In the genomic region with DNA sequence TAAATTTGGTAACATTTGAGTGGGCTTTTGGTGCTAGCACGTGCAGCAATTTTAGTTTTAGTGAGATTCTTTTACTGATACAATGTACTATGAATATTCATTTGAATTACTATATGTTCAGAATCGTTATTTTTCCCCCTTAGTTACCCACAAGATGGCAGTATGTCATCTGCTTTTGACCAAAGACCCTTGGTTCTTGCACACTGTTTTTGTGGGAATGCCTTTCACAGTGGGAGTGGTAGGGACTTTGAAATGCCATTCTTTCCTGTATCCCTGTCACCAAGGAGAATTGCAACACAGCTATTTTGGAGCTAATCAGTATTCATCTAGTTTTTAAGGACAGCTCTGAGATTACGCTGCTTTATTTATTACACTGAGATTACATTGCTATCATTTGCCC, we compare ENCODE assay signal across 11 cellular contexts. TPM values are rescaled to one million over a fixed set of nuclear protein-coding genes. Genes with fewer than 3 reads are reported as not detected.
DNase-seq lines count a peak whose midpoint lies in the region; ATAC-seq and TF ChIP-seq lines count a peak whose summit lies in the region.
"Had no signal": no experiment of that assay in that cellular context is flagged by ENCODE, and none has a peak within 500 bp of the region (broad histone marks: within the 10 kb centered on the region; RNA-seq: fewer than 3 reads in every experiment).

No MANE protein-coding gene starts in this region.

- no peaks in the 10 kb centered on the region for H3K9me3 ChIP-seq in OCI-LY7 (ENCODE audit: low read length)
- H3K9me3 ChIP-seq in thyroid gland: no peaks in the 10 kb centered on the region

- H3K27me3 ChIP-seq in thyroid gland: no peaks in the 10 kb centered on the region

- 61 to 63% methylated on average over 3 of the region's 3 CpGs for WGBS in thyroid gland, 2 donors

- CTCF ChIA-PET in OCI-LY7 (lab: Charles Lee; ENCODE audit: unreplicated experiment): no interaction called here

- H3K4me3 ChIP-seq in OCI-LY7 (ENCODE audit: low read depth, low read length, poor library complexity, severe bottlenecking) (no peak overlapping the region), thyroid gland (replicated peaks in 1 of 3) (no peak overlapping the region)

- in situ Hi-C loops in GM13977 (cut with MboI; ENCODE audit: low pct_unique_long_range_greater_than_20kb, low sequenced_read_pairs, unreplicated experiment): no loop called here

- no peak for ATAC-seq in GM18909 (IDR thresholded peaks at IDR 0.05; ENCODE audit: poor library complexity, unreplicated experiment)

- no peaks in the 10 kb centered on the region for H3K79me2 ChIP-seq in OCI-LY7 (ENCODE audit: insufficient read depth, low read depth, low read length)
- H3K79me2 ChIP-seq: parathyroid adenoma had no signal

- POLR2A ChIA-PET in OCI-LY7 (lab: Charles Lee): interaction anchor here (0.6 kb wide), 2 partner anchors 116 to 196 kb away, joined by 4 read pairs; no protein-coding TSS in a partner anchor

- BruUV-seq in OCI-LY7 (replicated peaks; lab: Mats Ljungman, UMichigan): TSS peak; percentile 7

- DNase-seq in A172 (ENCODE audit: low spot score): peak; percentile 37
- no peak for DNase-seq in GM13977 (ENCODE audit: low spot score)
- DNase-seq in OCI-LY7 (ENCODE audit: low spot score): peak; percentile 7
- peak; percentile 19 for DNase-seq in fibroblast of peridontal ligament (ENCODE audit: extremely low read depth)
- DNase-seq in posterior vena cava (ENCODE audit: low spot score): no peak
- no peak for DNase-seq in thyroid gland
- no peak for DNase-seq in stimulated activated CD4-positive, alpha-beta T cell treated with anti-CD3 and anti-CD28 coated beads, Interleukin-2, amount 100 ng/mL, for 24 hours
- DNase-seq: activated CD4-positive, CD25-positive, alpha-beta regulatory T cell treated with anti-CD3 and anti-CD28 coated beads, Interleukin-2, amount 50 U/mL, for 72 hours had no signal

- no peak overlapping the region for H2AFZ ChIP-seq in OCI-LY7 (ENCODE audit: low read length)
- H2AFZ ChIP-seq: parathyroid adenoma had no signal

- peak; percentile 16 for TF ChIP-seq CTCF in GM13977 (IDR thresholded peaks at IDR 0.05; ENCODE audit: extremely low read depth, insufficient read depth, missing control alignments)
- TF ChIP-seq CTCF in OCI-LY7 (conservative IDR thresholded peaks at IDR 0.05; ENCODE audit: low read length): peak; percentile 75
- no peak for TF ChIP-seq CTCF in thyroid gland (IDR thresholded peaks at IDR 0.05)

- no peak overlapping the region for H3K27ac ChIP-seq in OCI-LY7 (ENCODE audit: low read depth, low read length, poor library complexity, severe bottlenecking)
- no peak overlapping the region for H3K27ac ChIP-seq in thyroid gland
- H3K27ac ChIP-seq: epithelial cell of prostate, parathyroid adenoma had no signal

- intact Hi-C loops in OCI-LY7 (cut with micrococcal nuclease; ENCODE audit: unreplicated experiment) (loop anchor here (1.0 kb wide), 1 partner anchor 404 kb away; no protein-coding TSS in a partner anchor), posterior vena cava (cut with DNase I) (no loop called here), thyroid gland (cut with DNase I) (no loop called here)

- H3K4me1 ChIP-seq in OCI-LY7 (ENCODE audit: insufficient read depth, low read length, poor library complexity, severe bottlenecking): no peaks in the 10 kb centered on the region
- H3K4me1 ChIP-seq in thyroid gland: peaks cover 0 to 9% of the 10 kb centered on the region in 2 donors
- H3K4me1 ChIP-seq: parathyroid adenoma had no signal

- TF ChIP-seq POLR2A in thyroid gland (IDR thresholded peaks at IDR 0.05): no peak

- no peaks in the 10 kb centered on the region for H3K9me2 ChIP-seq in OCI-LY7 (ENCODE audit: insufficient read depth, low read length)

- H3K36me3 ChIP-seq in OCI-LY7 (ENCODE audit: insufficient read depth, low read length): peaks cover 73% of the 10 kb centered on the region
- H3K36me3 ChIP-seq in thyroid gland: peaks cover 28 to 49% of the 10 kb centered on the region in 2 donors

- no peak overlapping the region for H3K4me2 ChIP-seq in OCI-LY7 (ENCODE audit: low read length)

- no peaks in the 10 kb centered on the region for H4K20me1 ChIP-seq in OCI-LY7 (ENCODE audit: insufficient read depth, low read length)

RNA-seq across cellular contexts. Expression of a gene that starts 40.6 kb away (rescaled TPM):
- total RNA-seq in A172 (2014; rRNA removed; shearing (Covaris generic)): 27.4 and 48.6 TPM in 2 replicates
- 19.9 and 21.4 TPM in 2 replicates for total RNA-seq in OCI-LY7 (2014; rRNA removed; shearing (Covaris generic))
- total RNA-seq in OCI-LY7 (2022): 60.3 and 61.3 TPM in 2 replicates
- 10 to 100 TPM; 45.0 to 45.8 TPM for total RNA-seq in posterior vena cava
- total RNA-seq in thyroid gland: 10 to 100 TPM; 16.0 to 34.0 (median 32.7) TPM

Comparison
In these comparisons a context has a peak if more than half of its experiments do, and no peak if none do; other contexts are left out.
1. DNase-seq: peak in A172 (single experiment), OCI-LY7 (single experiment) and fibroblast of peridontal ligament (single experiment); none in GM13977 (single experiment), posterior vena cava (single experiment), thyroid gland (0 of 2) and stimulated activated CD4-positive, alpha-beta T cell treated with anti-CD3 and anti-CD28 coated beads, Interleukin-2, amount 100 ng/mL, for 24 hours (0 of 2).
2. CTCF ChIP-seq: peak in GM13977 (single experiment) and OCI-LY7 (single experiment); none in thyroid gland (0 of 6).